In the genomic region with DNA sequence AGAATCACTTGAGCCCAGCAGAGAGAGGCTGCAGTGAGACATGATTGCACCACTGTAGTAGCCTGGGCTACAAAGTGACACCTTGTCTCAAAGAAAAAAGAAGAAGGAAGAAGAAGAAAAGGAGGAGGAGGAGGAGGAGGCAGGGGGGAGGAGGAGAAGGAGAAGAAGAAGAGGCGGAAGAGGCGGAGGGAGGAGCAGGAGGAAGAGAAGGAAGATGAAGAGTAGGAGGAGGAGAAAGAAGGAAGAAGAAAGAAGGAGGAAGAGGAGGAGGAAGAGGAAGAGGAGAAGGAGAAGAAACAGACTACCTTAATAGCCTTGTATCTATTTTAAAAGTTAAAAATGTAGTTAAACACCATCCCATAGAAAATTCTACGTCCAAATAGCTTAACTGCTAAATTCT, we compare ENCODE assay signal across 29 cellular contexts.
"Had no signal": no experiment of that assay in that cellular context is flagged by ENCODE, and none has a peak within 500 bp of the region (broad histone marks: within the 10 kb centered on the region; RNA-seq: fewer than 3 reads in every experiment).

No MANE protein-coding gene starts in this region.

- H3K27ac Mint-ChIP-seq: activated CD4-positive, alpha-beta memory T cell treated with anti-CD3 and anti-CD28 coated beads, Interleukin-2, amount 10 ng/mL, durations not matched to agents 7 days and 5 days; activated CD4-positive, alpha-beta T cell treated with anti-CD3 and anti-CD28 coated beads, Interleukin-2, amount 10 ng/mL, durations not matched to agents 7 days and 5 days; activated T-cell treated with anti-CD3 and anti-CD28 coated beads, Interleukin-2, amount 50 U/mL, for 24 hours; dendritic cell treated with granulocyte-macrophage colony-stimulating factor and Interleukin-4, amounts not matched to agents 40 ng/mL and 50 ng/mL, for 4 days; endodermal cell; mesothelial cell of epicardium; naive B cell; WTC11 had no signal

- H3K9me3 ChIP-seq: right atrium auricular region, thoracic aorta, upper lobe of left lung, vagina had no signal

- H3K4me1 ChIP-seq: right atrium auricular region, upper lobe of left lung, vagina had no signal

- ATAC-seq: esophagus mucosa, left colon, WTC11 had no signal

- H3K9me3 Mint-ChIP-seq: activated CD4-positive, alpha-beta memory T cell treated with anti-CD3 and anti-CD28 coated beads, Interleukin-2, amount 10 ng/mL, durations not matched to agents 7 days and 5 days; dendritic cell treated with granulocyte-macrophage colony-stimulating factor and Interleukin-4, amounts not matched to agents 40 ng/mL and 50 ng/mL, for 4 days; mesothelial cell of epicardium had no signal

- H3K4me3 Mint-ChIP-seq: activated CD4-positive, alpha-beta memory T cell treated with anti-CD3 and anti-CD28 coated beads, Interleukin-2, amount 10 ng/mL, durations not matched to agents 7 days and 5 days; activated CD4-positive, alpha-beta T cell treated with anti-CD3 and anti-CD28 coated beads, Interleukin-2, amount 10 ng/mL, durations not matched to agents 7 days and 5 days; activated T-cell treated with anti-CD3 and anti-CD28 coated beads, Interleukin-2, amount 50 U/mL, for 24 hours; dendritic cell treated with granulocyte-macrophage colony-stimulating factor and Interleukin-4, amounts not matched to agents 40 ng/mL and 50 ng/mL, for 4 days; endodermal cell; mesothelial cell of epicardium; naive B cell; neural crest cell; WTC11 had no signal

- H3K27me3 ChIP-seq: right atrium auricular region, upper lobe of left lung, vagina had no signal

- H3K27me3 Mint-ChIP-seq: activated CD4-positive, alpha-beta memory T cell treated with anti-CD3 and anti-CD28 coated beads, Interleukin-2, amount 10 ng/mL, durations not matched to agents 7 days and 5 days; activated CD4-positive, alpha-beta T cell treated with anti-CD3 and anti-CD28 coated beads, Interleukin-2, amount 10 ng/mL, durations not matched to agents 7 days and 5 days; activated T-cell treated with anti-CD3 and anti-CD28 coated beads, Interleukin-2, amount 50 U/mL, for 24 hours; dendritic cell treated with granulocyte-macrophage colony-stimulating factor and Interleukin-4, amounts not matched to agents 40 ng/mL and 50 ng/mL, for 4 days; naive B cell had no signal

- DNase-seq: activated CD4-positive, alpha-beta memory T cell treated with anti-CD3 and anti-CD28 coated beads, Interleukin-2, amount 10 ng/mL, durations not matched to agents 7 days and 5 days; activated CD4-positive, alpha-beta T cell treated with anti-CD3 and anti-CD28 coated beads for 1 hour; activated CD4-positive, alpha-beta T cell treated with anti-CD3 and anti-CD28 coated beads, Interleukin-2, amount 10 ng/mL, durations not matched to agents 7 days and 5 days; activated CD8-positive, alpha-beta memory T cell treated with anti-CD3 and anti-CD28 coated beads, Interleukin-2, amount 50 U/mL, for 48 hours; activated naive CD4-positive, alpha-beta T cell; activated T-cell treated with anti-CD3 and anti-CD28 coated beads, Interleukin-2, amount 50 U/mL, for 24 hours; amygdala; central memory CD4-positive, alpha-beta T cell; endodermal cell; foreskin fibroblast; head of caudate nucleus; hippocampal formation; left colon; mammary epithelial cell; naive B cell; stimulated activated CD4-positive, alpha-beta T cell treated with anti-CD3 and anti-CD28 coated beads, Interleukin-15, amount 100 ng/mL, for 24 hours; stimulated activated CD4-positive, alpha-beta T cell treated with anti-CD3 and anti-CD28 coated beads, Interleukin-2, amount 100 ng/mL, for 24 hours; stimulated activated naive CD4-positive, alpha-beta T cell treated with Interleukin-2 at 50 U/mL for 16 hours; T-helper 1 cell; T1000; upper lobe of left lung had no signal

- H3K36me3 ChIP-seq: right atrium auricular region, thoracic aorta, vagina had no signal

- H3K36me3 Mint-ChIP-seq: naive B cell had no signal

- H3K27ac ChIP-seq: right atrium auricular region, thoracic aorta, upper lobe of left lung, vagina had no signal

- H3K4me3 ChIP-seq: right atrium auricular region, thoracic aorta, upper lobe of left lung, vagina had no signal

- H3K4me1 Mint-ChIP-seq: endodermal cell, mesothelial cell of epicardium, neural crest cell had no signal
